In the genomic region with DNA sequence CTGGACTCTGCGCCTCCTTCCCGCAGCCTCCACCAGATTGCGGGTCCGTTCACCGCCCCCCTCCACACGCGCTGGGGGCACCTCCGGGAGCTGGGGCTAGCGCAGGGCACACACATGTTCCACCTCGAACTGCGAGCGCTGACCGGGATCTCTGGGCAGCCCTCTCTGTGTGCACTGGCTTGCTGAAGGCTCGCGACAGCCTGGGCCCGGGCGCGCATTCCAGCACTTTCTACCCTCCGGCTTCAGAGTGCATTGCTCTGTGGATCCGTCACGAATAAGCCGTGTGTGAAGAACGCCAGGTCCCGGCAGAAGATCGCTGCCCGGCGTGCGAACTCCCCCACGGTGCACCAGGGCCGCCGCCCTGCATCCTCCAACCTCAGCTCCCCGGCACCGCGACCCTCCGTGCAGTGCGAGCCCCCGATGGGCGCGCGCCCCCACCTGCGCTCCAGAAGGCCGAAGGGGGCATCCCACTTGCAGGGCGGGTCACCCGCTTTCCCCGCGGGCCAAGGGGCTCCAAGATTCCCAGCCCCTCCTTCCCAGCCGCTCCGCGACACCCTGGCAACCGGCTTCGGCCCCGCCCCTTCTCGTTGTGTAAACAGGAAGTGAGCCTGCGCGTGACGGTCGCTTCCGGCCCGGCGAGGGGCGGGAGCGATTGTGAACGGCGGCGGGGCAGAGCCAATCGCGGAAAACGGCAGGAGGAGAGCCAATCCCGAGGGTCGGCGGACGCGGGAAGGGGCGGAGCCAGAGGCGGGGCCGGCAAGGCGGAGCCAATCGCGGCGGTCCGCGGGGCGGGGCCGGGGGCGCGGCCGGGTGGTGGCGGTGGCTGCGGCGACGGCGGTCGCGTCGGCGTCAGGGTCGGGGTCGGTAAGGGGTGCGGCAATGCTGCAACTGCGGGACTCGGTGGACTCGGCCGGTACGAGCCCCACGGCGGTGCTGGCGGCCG, we compare ENCODE assay signal across 8 cellular contexts. TPM values are rescaled to one million over a fixed set of nuclear protein-coding genes. Genes with fewer than 3 reads are reported as not detected.
DNase-seq lines count a peak whose midpoint lies in the region; ATAC-seq and TF ChIP-seq lines count a peak whose summit lies in the region.

Gene TPRG1L, plus strand, starts transcription at position 822 of the 943 bp plus-strand sequence. Its CDS starts 58 bp downstream, at position 880.

- no peak for TF ChIP-seq EP300 in neural cell (conservative IDR thresholded peaks at IDR 0.05; ENCODE audit: poor library complexity, severe bottlenecking)

- H3K9me3 Mint-ChIP-seq in stimulated activated naive CD8-positive, alpha-beta T cell treated with anti-CD3 and anti-CD28 coated beads, Interleukin-15, amount 100 ng/mL, for 72 hours = no peaks in the 10 kb centered on the region

- in situ Hi-C loops in HAP-1 (cut with MboI; ENCODE audit: low sequenced_read_pairs) = loop anchor here (5.0 kb wide), 2 partner anchors 57 to 172 kb away; partner anchors contain the start of gene ARHGEF16

- H3K4me3 ChIP-seq in HAP-1 = peak within 1 kb of the TSS; percentile 93
- H3K4me3 ChIP-seq in MG63 = peak within 1 kb of the TSS; percentile 86
- peak within 1 kb of the TSS; percentile 92 for H3K4me3 ChIP-seq in fibroblast of the aortic adventitia (ENCODE audit: low read depth, low read length)
- peak within 1 kb of the TSS; percentile 100 for H3K4me3 ChIP-seq in neural cell (ENCODE audit: low read length)

- H3K27ac ChIP-seq in neural cell (ENCODE audit: low read length) = peak within 1 kb of the TSS; percentile 42

- no peaks in the 10 kb centered on the region for H3K36me3 ChIP-seq in ES-I3 (ENCODE audit: insufficient read depth, low read length)
- H3K36me3 ChIP-seq in HAP-1 (replicated peaks) = peaks cover 5% of the 10 kb centered on the region; the same call in 1 of the 2 replicates
- H3K36me3 ChIP-seq in MG63 = peaks cover 9% of the 10 kb centered on the region
- H3K36me3 ChIP-seq in neural cell (ENCODE audit: insufficient read depth, low read length) = no peaks in the 10 kb centered on the region

- H3F3A ChIP-seq in neural cell (ENCODE audit: insufficient read depth, low read length, poor library complexity, severe bottlenecking) = no peaks in the 10 kb centered on the region

- H3K27ac Mint-ChIP-seq in stimulated activated naive CD8-positive, alpha-beta T cell treated with anti-CD3 and anti-CD28 coated beads, Interleukin-15, amount 100 ng/mL, for 72 hours = peak within 1 kb of the TSS; percentile 87 to 97

- H4K20me1 ChIP-seq in neural cell (ENCODE audit: insufficient read depth) = peaks cover 5% of the 10 kb centered on the region

- peaks cover 48% of the 10 kb centered on the region for H3K4me1 Mint-ChIP-seq in stimulated activated naive CD8-positive, alpha-beta T cell treated with anti-CD3 and anti-CD28 coated beads, Interleukin-15, amount 100 ng/mL, for 72 hours

- peak; percentile 95 for ATAC-seq in stimulated activated naive CD8-positive, alpha-beta T cell treated with anti-CD3 and anti-CD28 coated beads, Interleukin-15, amount 100 ng/mL, for 72 hours

- peak within 1 kb of the TSS; percentile 81; the same call in 1 of the 2 replicates for H3K9ac ChIP-seq in ES-I3 (ENCODE audit: low read depth, low read length)
- peak within 1 kb of the TSS; percentile 71 for H3K9ac ChIP-seq in neural cell (ENCODE audit: low read length)

- H2AFZ ChIP-seq in neural cell (ENCODE audit: low read depth, low read length) = peak within 1 kb of the TSS; percentile 80

- no peak for TF ChIP-seq CTCF in fibroblast of the aortic adventitia (IDR thresholded peaks at IDR 0.05; ENCODE audit: insufficient read depth, low read length)
- TF ChIP-seq CTCF in neural cell (IDR thresholded peaks at IDR 0.05; ENCODE audit: poor library complexity, severe bottlenecking) = peak; percentile 12

- no peaks in the 10 kb centered on the region; the same call in 1 of the 2 replicates for H3K4me1 ChIP-seq in ES-I3 (ENCODE audit: insufficient read depth, low read length)
- H3K4me1 ChIP-seq in HAP-1 = no peaks in the 10 kb centered on the region; the same call in 1 of the 2 replicates

- no peaks in the 10 kb centered on the region for H3K9me2 ChIP-seq in neural cell (ENCODE audit: insufficient read depth, low read length)

- H3K27me3 ChIP-seq in HAP-1 (ENCODE audit: low read depth) (no peaks in the 10 kb centered on the region), MG63 (no peaks in the 10 kb centered on the region), neural cell (ENCODE audit: insufficient read depth, low read depth, low read length) (no peaks in the 10 kb centered on the region)

- peak; percentile 12 for TF ChIP-seq RAD21 in neural cell (conservative IDR thresholded peaks at IDR 0.05)

- DNase-seq in HAP-1 (ENCODE audit: low spot score in 2 of 2) (peak; percentile 94 to 99), MG63 (peak; percentile 95), SIG-M5 (lab: John Stamatoyannopoulos, UW) (peak; percentile 50), activated gamma-delta T cell (lab: John Stamatoyannopoulos, UW) (peak; percentile 98), fibroblast of the aortic adventitia (ENCODE audit: low read depth) (peak; percentile 89)
- peak; percentile 97 to 98 for DNase-seq in stimulated activated naive CD8-positive, alpha-beta T cell treated with anti-CD3 and anti-CD28 coated beads, Interleukin-15, amount 100 ng/mL, for 72 hours

- H3K4me3 Mint-ChIP-seq in stimulated activated naive CD8-positive, alpha-beta T cell treated with anti-CD3 and anti-CD28 coated beads, Interleukin-15, amount 100 ng/mL, for 72 hours = peak within 1 kb of the TSS; percentile 92 to 97

- peaks cover 10% of the 10 kb centered on the region for H3K79me2 ChIP-seq in neural cell (replicated peaks; ENCODE audit: insufficient read depth, low read length)

- H3K4me2 ChIP-seq in neural cell (ENCODE audit: low read length) = peak within 1 kb of the TSS; percentile 73

- H3K9me3 ChIP-seq in ES-I3 (ENCODE audit: control insufficient read depth, insufficient read depth, low read length) (no peaks in the 10 kb centered on the region), HAP-1 (no peaks in the 10 kb centered on the region), MG63 (no peaks in the 10 kb centered on the region), neural cell (ENCODE audit: low read length) (no peaks in the 10 kb centered on the region)

- no peaks in the 10 kb centered on the region for H3K27me3 Mint-ChIP-seq in stimulated activated naive CD8-positive, alpha-beta T cell treated with anti-CD3 and anti-CD28 coated beads, Interleukin-15, amount 100 ng/mL, for 72 hours

TF ChIP-seq in neural cell, 6 proteins besides CTCF, POLR2A, EP300 and RAD21:
- TF ChIP-seq POLR2AphosphoS5 (IDR thresholded peaks at IDR 0.05) (peak; percentile 72), REST (IDR thresholded peaks at IDR 0.05; ENCODE audit: borderline replicate concordance) (peak; percentile 23), MXI1 (conservative IDR thresholded peaks at IDR 0.05; ENCODE audit: poor library complexity, severe bottlenecking) (peak; percentile 93), TAF1 (IDR thresholded peaks at IDR 0.05; ENCODE audit: low read depth) (no peak), SMC3 (conservative IDR thresholded peaks at IDR 0.05; ENCODE audit: poor library complexity) (peak; percentile 42), EZH2 (IDR thresholded peaks at IDR 0.05; ENCODE audit: borderline replicate concordance, insufficient read depth, low read length, poor library complexity, severe bottlenecking) (no peak)

RNA-seq across cellular contexts. Expression of gene TPRG1L, which starts in this region (rescaled TPM):
- 32.4 and 34.5 TPM in 2 replicates for total RNA-seq in MG63 (2014; rRNA removed; shearing (Covaris generic); ENCODE audit: low replicate concordance)
- 14.6 and 44.4 TPM in 2 replicates for total RNA-seq in fibroblast of the aortic adventitia (ENCODE audit: low replicate concordance)
- polyA plus RNA-seq in neural cell = 16.8 and 22.4 TPM in 2 replicates
- polyA minus RNA-seq in neural cell = 23.0 and 24.6 TPM in 2 replicates

Comparison
In these comparisons a context has a peak if more than half of its experiments do, and no peak if none do; other contexts are left out.
1. Peak in every context shown above with its lines: DNase-seq, ATAC-seq, H3K4me3 ChIP-seq and H3K27ac ChIP-seq.